1 cellular context compared by ENCODE assay signal in the genomic region with DNA sequence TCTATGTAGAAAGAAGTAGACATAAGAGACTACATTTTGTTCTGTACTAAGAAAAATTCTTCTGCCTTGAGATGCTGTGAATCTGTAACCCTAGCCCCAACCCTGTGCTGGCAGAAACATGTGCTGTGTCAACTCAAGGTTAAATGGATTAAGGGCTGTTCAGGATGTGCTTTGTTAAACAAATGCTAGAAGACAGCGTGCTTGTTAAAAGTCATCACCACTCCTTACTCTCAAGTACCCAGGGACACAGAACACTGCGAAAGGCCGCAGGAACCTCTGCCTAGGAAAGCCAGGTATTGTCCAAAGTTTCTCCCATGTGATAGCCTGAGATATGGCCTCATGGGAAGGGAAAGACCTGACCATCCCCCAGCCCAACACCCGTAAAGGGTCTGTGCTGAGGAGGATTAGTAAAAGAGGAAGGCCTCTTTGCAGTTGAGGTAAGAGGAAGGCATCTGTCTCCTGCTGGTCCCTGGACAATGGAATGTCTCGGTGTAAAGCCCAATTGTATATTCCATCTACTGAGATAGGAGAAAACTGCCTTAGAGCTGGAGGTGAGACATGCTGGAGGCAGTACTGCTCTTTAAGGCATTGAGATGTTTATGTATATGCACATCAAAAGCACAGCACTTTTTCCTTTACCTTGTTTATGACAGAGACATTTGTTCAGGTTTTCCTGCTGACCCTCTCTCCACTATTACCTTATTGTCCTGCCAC.
TF ChIP-seq lines count a peak whose summit lies in the region.

No MANE protein-coding gene starts in this region.

TF ChIP-seq in H1, 55 proteins besides CTCF, POLR2A, EP300 and RAD21:
- TF ChIP-seq, protein P1, sequence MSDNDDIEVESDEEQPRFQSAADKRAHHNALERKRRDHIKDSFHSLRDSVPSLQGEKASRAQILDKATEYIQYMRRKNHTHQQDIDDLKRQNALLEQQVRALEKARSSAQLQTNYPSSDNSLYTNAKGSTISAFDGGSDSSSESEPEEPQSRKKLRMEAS (IDR thresholded peaks at IDR 0.05): peak; percentile 56; the same call in 1 of the 2 replicates
